ENCODE assay signal across 19 cellular contexts in genomic region chr17:8502100-8502499, GRCh38.
"Had no signal": no experiment of that assay in that cellular context is flagged by ENCODE, and none has a peak within 500 bp of the region (broad histone marks: within the 10 kb centered on the region; RNA-seq: fewer than 3 reads in every experiment).

No MANE protein-coding gene starts in this region.

- H3K27me3 ChIP-seq: adrenal gland, gastrocnemius medialis, neural progenitor cell had no signal

- H3K9me3 Mint-ChIP-seq: activated T-cell treated with anti-CD3 and anti-CD28 coated beads, Interleukin-2, amount 50 U/mL, for 24 hours; activated T-helper 17 cell treated with anti-CD3 and anti-CD28 coated beads, Interleukin-2, amount 50 U/mL, for 72 hours; memory B cell; neural progenitor cell; stimulated activated naive CD8-positive, alpha-beta T cell treated with anti-CD3 and anti-CD28 coated beads, Interleukin-15, Interleukin-2, amounts not matched to agents 100 ng/mL and 50 ng/mL, for 24 hours had no signal

- H3K9me3 ChIP-seq: adrenal gland, gastrocnemius medialis, prostate gland had no signal

- H3K4me3 ChIP-seq: adrenal gland, gastrocnemius medialis, neural progenitor cell, prostate gland had no signal

- H3K4me1 Mint-ChIP-seq: memory B cell, neural progenitor cell had no signal

- H3K4me3 Mint-ChIP-seq: activated naive CD8-positive, alpha-beta T cell; activated T-cell treated with anti-CD3 and anti-CD28 coated beads, Interleukin-2, amount 50 U/mL, for 24 hours; activated T-helper 17 cell treated with anti-CD3 and anti-CD28 coated beads, Interleukin-2, amount 50 U/mL, for 72 hours; memory B cell; neural progenitor cell; stimulated activated naive CD8-positive, alpha-beta T cell treated with anti-CD3 and anti-CD28 coated beads, Interleukin-15, Interleukin-2, amounts not matched to agents 100 ng/mL and 50 ng/mL, for 24 hours had no signal

- H3K27ac ChIP-seq: adrenal gland, neural progenitor cell, prostate gland had no signal

- DNase-seq: activated CD4-positive, alpha-beta T cell treated with anti-CD3 and anti-CD28 coated beads, Interleukin-2, amount 50 U/mL, for 4 hours; activated CD8-positive, alpha-beta memory T cell treated with anti-CD3 and anti-CD28 coated beads for 24 hours; activated CD8-positive, alpha-beta memory T cell treated with anti-CD3 and anti-CD28 coated beads, Interleukin-2, amount 50 U/mL, for 4 hours; activated naive CD4-positive, alpha-beta T cell; activated T-cell treated with anti-CD3 and anti-CD28 coated beads, Interleukin-2, amount 50 U/mL, for 24 hours; dermis blood vessel endothelial cell; effector CD8-positive, alpha-beta T cell; gastrocnemius medialis; hippocampal formation; stimulated activated CD4-positive, alpha-beta T cell treated with anti-CD3 and anti-CD28 coated beads, Interleukin-1b, Interleukin-23, amount 100 ng/mL, for 48 hours; T-helper 9 cell; trophoblast cell had no signal

- H3K27ac Mint-ChIP-seq: activated naive CD8-positive, alpha-beta T cell; activated T-cell treated with anti-CD3 and anti-CD28 coated beads, Interleukin-2, amount 50 U/mL, for 24 hours; activated T-helper 17 cell treated with anti-CD3 and anti-CD28 coated beads, Interleukin-2, amount 50 U/mL, for 72 hours; memory B cell; neural progenitor cell; stimulated activated naive CD8-positive, alpha-beta T cell treated with anti-CD3 and anti-CD28 coated beads, Interleukin-15, Interleukin-2, amounts not matched to agents 100 ng/mL and 50 ng/mL, for 24 hours had no signal

- ATAC-seq: activated T-helper 17 cell treated with anti-CD3 and anti-CD28 coated beads, Interleukin-2, amount 50 U/mL, for 72 hours; gastrocnemius medialis had no signal

- H3K4me1 ChIP-seq: gastrocnemius medialis, neural progenitor cell, prostate gland had no signal

- H3K27me3 Mint-ChIP-seq: activated naive CD8-positive, alpha-beta T cell; activated T-cell treated with anti-CD3 and anti-CD28 coated beads, Interleukin-2, amount 50 U/mL, for 24 hours; activated T-helper 17 cell treated with anti-CD3 and anti-CD28 coated beads, Interleukin-2, amount 50 U/mL, for 72 hours; stimulated activated naive CD8-positive, alpha-beta T cell treated with anti-CD3 and anti-CD28 coated beads, Interleukin-15, Interleukin-2, amounts not matched to agents 100 ng/mL and 50 ng/mL, for 24 hours had no signal
